1 cellular context compared by ENCODE assay signal in genomic region chr1:43974443-43975248, GRCh38.
TF ChIP-seq lines count a peak whose summit lies in the region.

Gene ATP6V0B (plus strand): TSS chr1:43974960. CDS start chr1:43975041, 81 bp downstream.

TF ChIP-seq in HepG2, 621 proteins besides CTCF, POLR2A, EP300 and RAD21 (continued from another document and continues in another):
- TF ChIP-seq ZNF766 (CRISPR knock-in tag; IDR thresholded peaks at IDR 0.05; ENCODE audit: borderline replicate concordance) (no peak), ZNF382 (CRISPR knock-in tag; IDR thresholded peaks at IDR 0.05; ENCODE audit: borderline replicate concordance) (no peak), NR3C1 (CRISPR knock-in tag; IDR thresholded peaks at IDR 0.05) (no peak), ZNF281 (CRISPR knock-in tag; IDR thresholded peaks at IDR 0.05; ENCODE audit: borderline replicate concordance) (peak; percentile 8; the same call in 1 of the 2 replicates), ZSCAN31 (CRISPR knock-in tag; IDR thresholded peaks at IDR 0.05; ENCODE audit: low read depth) (no peak; the same call in none of the 2 replicates), STAT5B (CRISPR knock-in tag; IDR thresholded peaks at IDR 0.05) (no peak), ATRX (CRISPR knock-in tag; IDR thresholded peaks at IDR 0.05; ENCODE audit: borderline replicate concordance) (no peak), ZNF101 (CRISPR knock-in tag; IDR thresholded peaks at IDR 0.05; ENCODE audit: borderline replicate concordance, low read depth) (no peak), ATF5 (CRISPR knock-in tag; IDR thresholded peaks at IDR 0.05; ENCODE audit: low read depth) (no peak; the same call in 1 of the 2 replicates), ADNP (CRISPR knock-in tag; IDR thresholded peaks at IDR 0.05) (no peak), SOX13 (IDR thresholded peaks at IDR 0.05) (no peak), SOX13 (CRISPR knock-in tag; conservative IDR thresholded peaks at IDR 0.05 in 1 of 2, IDR thresholded peaks at IDR 0.05 in 1 of 2) (peak in 1 of 2 experiments; percentile 21; a peak in 1 of 4 replicates), REPIN1 (CRISPR knock-in tag; IDR thresholded peaks at IDR 0.05; ENCODE audit: borderline replicate concordance, low read depth) (peak; percentile 68; the same call in 1 of the 2 replicates), NKX3-1 (CRISPR knock-in tag; IDR thresholded peaks at IDR 0.05) (peak; percentile 36; the same call in 1 of the 2 replicates), DPF2 (CRISPR knock-in tag; IDR thresholded peaks at IDR 0.05; ENCODE audit: borderline replicate concordance, low read depth) (no peak), NFE2L2 (IDR thresholded peaks at IDR 0.05; ENCODE audit: low read length) (no peak), ZNF234 (CRISPR knock-in tag; conservative IDR thresholded peaks at IDR 0.05) (0 out of 2 replicates have a peak, but pooled peaks have one; percentile 74), HDAC6 (IDR thresholded peaks at IDR 0.05; ENCODE audit: low read depth, low read length) (no peak), HOXA9 (CRISPR knock-in tag; IDR thresholded peaks at IDR 0.05; ENCODE audit: borderline replicate concordance) (peak; percentile 54; the same call in 1 of the 2 replicates), DBP (CRISPR knock-in tag; IDR thresholded peaks at IDR 0.05; ENCODE audit: not compliant biosample characterization) (no peak), MXI1 (IDR thresholded peaks at IDR 0.05; ENCODE audit: borderline replicate concordance, low read depth, low read length) (peak; percentile 84; the same call in 1 of the 3 replicates), CERS6 (CRISPR knock-in tag; IDR thresholded peaks at IDR 0.05) (no peak), ETV5 (CRISPR knock-in tag; IDR thresholded peaks at IDR 0.05; ENCODE audit: borderline replicate concordance) (no peak; the same call in 1 of the 2 replicates), KDM6A (CRISPR knock-in tag; IDR thresholded peaks at IDR 0.05; ENCODE audit: low read depth) (no peak), RERE (CRISPR knock-in tag; IDR thresholded peaks at IDR 0.05; ENCODE audit: low read depth) (no peak), FOXJ3 (CRISPR knock-in tag; IDR thresholded peaks at IDR 0.05; ENCODE audit: borderline replicate concordance) (no peak), ZNF343 (CRISPR knock-in tag; IDR thresholded peaks at IDR 0.05) (no peak), ZNF761 (CRISPR knock-in tag; conservative IDR thresholded peaks at IDR 0.05) (no peak), TCF7 (IDR thresholded peaks at IDR 0.05; ENCODE audit: low read depth) (no peak), ZNF556 (CRISPR knock-in tag; IDR thresholded peaks at IDR 0.05; ENCODE audit: borderline replicate concordance) (peak; percentile 18; the same call in 1 of the 2 replicates), DR1 (CRISPR knock-in tag; IDR thresholded peaks at IDR 0.05) (no peak; the same call in 1 of the 2 replicates), SUZ12 (IDR thresholded peaks at IDR 0.05; ENCODE audit: low read depth, low read length) (peak; percentile 58), GPBP1L1 (CRISPR knock-in tag; IDR thresholded peaks at IDR 0.05) (no peak), ARNT2 (CRISPR knock-in tag; IDR thresholded peaks at IDR 0.05; ENCODE audit: low read depth) (no peak), BRCA1 (CRISPR knock-in tag; IDR thresholded peaks at IDR 0.05) (no peak), TEF (CRISPR knock-in tag; IDR thresholded peaks at IDR 0.05) (no peak), TBX2 (CRISPR knock-in tag; IDR thresholded peaks at IDR 0.05; ENCODE audit: borderline replicate concordance) (peak; percentile 83; the same call in 1 of the 2 replicates), MIXL1 (CRISPR knock-in tag; IDR thresholded peaks at IDR 0.05) (peak; percentile 49; the same call in 1 of the 2 replicates), ARID4A (CRISPR knock-in tag; IDR thresholded peaks at IDR 0.05; ENCODE audit: borderline replicate concordance) (peak; percentile 95), BCLAF1 (IDR thresholded peaks at IDR 0.05) (no peak), ZNF670 (CRISPR knock-in tag; IDR thresholded peaks at IDR 0.05; ENCODE audit: borderline replicate concordance) (peak; percentile 68; the same call in 1 of the 2 replicates), JUNB (CRISPR knock-in tag; IDR thresholded peaks at IDR 0.05; ENCODE audit: borderline replicate concordance) (no peak)
